ENCODE assay signal across 20 cellular contexts in the genomic region with DNA sequence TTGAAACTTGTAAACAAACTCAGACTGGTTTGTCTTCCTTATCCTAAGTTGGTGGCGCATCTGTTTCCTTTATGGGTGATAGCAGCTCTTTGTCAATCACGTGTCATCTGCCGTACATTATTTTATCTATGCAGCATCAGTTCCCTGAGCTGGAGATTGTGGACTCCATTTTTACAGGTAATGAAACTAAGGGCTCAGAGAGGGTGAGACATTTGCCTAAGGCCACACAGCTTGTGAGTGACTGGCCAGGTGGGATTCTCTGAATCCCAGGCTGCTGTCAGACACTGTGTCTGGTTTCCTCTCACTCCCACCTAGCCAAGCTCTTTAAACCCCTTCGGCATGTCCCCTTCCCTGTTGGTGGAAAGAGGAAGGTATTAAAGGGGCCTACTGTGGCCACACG. TPM values are rescaled to one million over a fixed set of nuclear protein-coding genes. Genes with fewer than 3 reads are reported as not detected.
DNase-seq lines count a peak whose midpoint lies in the region; ATAC-seq, FAIRE-seq and TF ChIP-seq lines count a peak whose summit lies in the region.
"Had no signal": no experiment of that assay in that cellular context is flagged by ENCODE, and none has a peak within 500 bp of the region (broad histone marks: within the 10 kb centered on the region; RNA-seq: fewer than 3 reads in every experiment).

No MANE protein-coding gene starts in this region.

- dilution Hi-C loops in endothelial cell of umbilical vein (cut with MboI; ENCODE audit: extremely low pct_ligation_motif_present, low sequenced_read_pairs): no loop called here

- peaks cover 0 to 7% (median 0%) of the 10 kb centered on the region in 11 experiments; a peak in 1 of 22 replicates for H3K9me3 ChIP-seq in BLaER1 treated with 17β-estradiol and CSF1 and Interleukin-3, amounts not matched to agents 10 nM and 100 nM (replicated peaks in 1 of 11)
- no peaks in the 10 kb centered on the region for H3K9me3 ChIP-seq in DOHH2 (ENCODE audit: control insufficient read depth, insufficient read depth, low read length)
- no peaks in the 10 kb centered on the region for H3K9me3 ChIP-seq in endothelial cell of umbilical vein (replicated peaks; ENCODE audit: control insufficient read depth, insufficient read depth, low read length)

- H3F3A ChIP-seq in DOHH2 (ENCODE audit: control insufficient read depth, insufficient read depth): peaks cover 22% of the 10 kb centered on the region

- H3K9ac ChIP-seq in BLaER1 treated with 17β-estradiol and CSF1 and Interleukin-3, amounts not matched to agents 10 nM and 100 nM: no peak overlapping the region
- no peak overlapping the region for H3K9ac ChIP-seq in endothelial cell of umbilical vein (replicated peaks; ENCODE audit: extremely low read depth, insufficient read depth, low read length)

- no peak overlapping the region for H3K4me3 ChIP-seq in BLaER1 treated with 17β-estradiol and CSF1 and Interleukin-3, amounts not matched to agents 10 nM and 100 nM
- H3K4me3 ChIP-seq in DOHH2 (ENCODE audit: low read length) (peak overlapping the region; percentile 24; the same call in 1 of the 2 replicates), endothelial cell of umbilical vein (replicated peaks in 1 of 3; ENCODE audit: insufficient read depth in 1 of 3, low read depth in 1 of 3, low read length in 3 of 3) (no peak overlapping the region)
- H3K4me3 ChIP-seq: SJSA1 had no signal

- DNase-seq in endothelial cell of umbilical vein (ENCODE audit: low read depth, low spot score) (no peak), NCI-H1436 (lab: John Stamatoyannopoulos, UW) (no peak), NCI-H1105 (lab: John Stamatoyannopoulos, UW) (no peak)
- no peak for DNase-seq in stimulated activated naive B cell treated with anti-CD40 and anti-IgM and Interleukin-4, amounts not matched to agents 10 μg/mL and 1 μg/mL and 100 μg/mL, for 72 hours
- DNase-seq: ACHN, COR-L47, DMS79, H7, IMR-90, Karpas-422, NCI-H1417, NCI-H187, NCI-H446, NCI-H526 treated with DMSO at 0.1 percent for 48 hours had no signal

- H3K4me2 ChIP-seq in BLaER1 treated with 17β-estradiol and CSF1 and Interleukin-3, amounts not matched to agents 10 nM and 100 nM: peak overlapping the region; percentile 0 to 79 (median 35); a peak in 18 of 22 replicates
- H3K4me2 ChIP-seq in DOHH2 (ENCODE audit: low read length) (peak overlapping the region; percentile 48), endothelial cell of umbilical vein (ENCODE audit: insufficient read depth, low read length) (no peak overlapping the region)

- H3K36me3 ChIP-seq in BLaER1 treated with 17β-estradiol and CSF1 and Interleukin-3, amounts not matched to agents 10 nM and 100 nM: peaks cover 0 to 10% (median 7%) of the 10 kb centered on the region in 11 experiments; a peak in 5 of 22 replicates
- H3K36me3 ChIP-seq in DOHH2 (ENCODE audit: control insufficient read depth, low read length): peaks cover 49% of the 10 kb centered on the region
- H3K36me3 ChIP-seq in endothelial cell of umbilical vein (ENCODE audit: control insufficient read depth in 2 of 2, extremely low read depth in 1 of 2, insufficient read depth in 2 of 2, low read length in 2 of 2): peaks cover 10 to 11% of the 10 kb centered on the region in 2 experiments

- H3K27me3 ChIP-seq in BLaER1 treated with 17β-estradiol and CSF1 and Interleukin-3, amounts not matched to agents 10 nM and 100 nM: peaks cover 0 to 11% (median 0%) of the 10 kb centered on the region in 11 experiments; a peak in 2 of 22 replicates
- no peaks in the 10 kb centered on the region for H3K27me3 ChIP-seq in DOHH2 (ENCODE audit: control insufficient read depth, low read length)
- no peaks in the 10 kb centered on the region for H3K27me3 ChIP-seq in endothelial cell of umbilical vein (ENCODE audit: control insufficient read depth in 2 of 2, insufficient read depth in 2 of 2, low read length in 2 of 2)
- H3K27me3 ChIP-seq: SJSA1 had no signal

- H2AFZ ChIP-seq in endothelial cell of umbilical vein (ENCODE audit: low read depth, low read length): no peak overlapping the region

- no peaks in the 10 kb centered on the region; a peak in 1 of 22 replicates for H4K20me1 ChIP-seq in BLaER1 treated with 17β-estradiol and CSF1 and Interleukin-3, amounts not matched to agents 10 nM and 100 nM
- H4K20me1 ChIP-seq in DOHH2 (ENCODE audit: control insufficient read depth, insufficient read depth, low read depth, low read length): 0 out of 2 replicates have a peak, but pooled peaks cover under 1% of the 10 kb centered on the region
- H4K20me1 ChIP-seq in endothelial cell of umbilical vein (replicated peaks; ENCODE audit: control insufficient read depth, extremely low read depth, insufficient read depth, low read length): no peaks in the 10 kb centered on the region

- no peak overlapping the region for H3K4me3 Mint-ChIP-seq in stimulated activated naive B cell treated with anti-CD40 and anti-IgM and Interleukin-4, amounts not matched to agents 10 μg/mL and 1 μg/mL and 100 μg/mL, for 72 hours
- H3K4me3 Mint-ChIP-seq: CD14-positive monocyte had no signal

- TF ChIP-seq POLR2A in endothelial cell of umbilical vein (IDR thresholded peaks at IDR 0.05; ENCODE audit: low read depth, low read length): no peak

- no peak for ATAC-seq in stimulated activated naive B cell treated with anti-CD40 and anti-IgM and Interleukin-4, amounts not matched to agents 10 μg/mL and 1 μg/mL and 100 μg/mL, for 72 hours (replicated peaks)
- no peak for ATAC-seq in HG02571 (IDR thresholded peaks at IDR 0.05; ENCODE audit: unreplicated experiment)
- ATAC-seq: Right ventricle myocardium inferior had no signal

- peak; percentile 63 for FAIRE-seq in endothelial cell of umbilical vein (lab: Jason Lieb, UNC)

- H3K4me1 ChIP-seq in BLaER1 treated with 17β-estradiol and CSF1 and Interleukin-3, amounts not matched to agents 10 nM and 100 nM: peaks cover 72 to 93% (median 83%) of the 10 kb centered on the region in 10 experiments
- H3K4me1 ChIP-seq in DOHH2 (ENCODE audit: control insufficient read depth, low read length) (peaks cover 93% of the 10 kb centered on the region), endothelial cell of umbilical vein (ENCODE audit: control insufficient read depth, extremely low read depth, insufficient read depth, low read length) (peaks cover 15% of the 10 kb centered on the region)
- H3K4me1 ChIP-seq: SJSA1 had no signal

- H3K9me1 ChIP-seq in endothelial cell of umbilical vein (replicated peaks; ENCODE audit: control insufficient read depth, extremely low read depth, insufficient read depth, low read length): no peaks in the 10 kb centered on the region

- H3K9me2 ChIP-seq in DOHH2 (replicated peaks; ENCODE audit: control insufficient read depth, low read length): no peaks in the 10 kb centered on the region

- peaks cover 29 to 44% of the 10 kb centered on the region in 2 donors for H3K36me3 Mint-ChIP-seq in stimulated activated naive B cell treated with anti-CD40 and anti-IgM and Interleukin-4, amounts not matched to agents 10 μg/mL and 1 μg/mL and 100 μg/mL, for 72 hours

- H3K27me3 Mint-ChIP-seq in stimulated activated naive B cell treated with anti-CD40 and anti-IgM and Interleukin-4, amounts not matched to agents 10 μg/mL and 1 μg/mL and 100 μg/mL, for 72 hours: no peaks in the 10 kb centered on the region

- H3K27ac Mint-ChIP-seq in stimulated activated naive B cell treated with anti-CD40 and anti-IgM and Interleukin-4, amounts not matched to agents 10 μg/mL and 1 μg/mL and 100 μg/mL, for 72 hours: peak overlapping the region; percentile 62
- H3K27ac Mint-ChIP-seq: CD14-positive monocyte had no signal

- H3K9me3 Mint-ChIP-seq in stimulated activated naive B cell treated with anti-CD40 and anti-IgM and Interleukin-4, amounts not matched to agents 10 μg/mL and 1 μg/mL and 100 μg/mL, for 72 hours: no peaks in the 10 kb centered on the region

- no TSS peak for BruUV-seq in endothelial cell of umbilical vein (replicated peaks; lab: Mats Ljungman, UMichigan)

- CTCF ChIA-PET in endothelial cell of umbilical vein (lab: Charles Lee): no interaction called here

- intact Hi-C loops in endothelial cell of umbilical vein (cut with micrococcal nuclease): no loop called here

- peaks cover 19% of the 10 kb centered on the region for H3K79me2 ChIP-seq in DOHH2 (ENCODE audit: control insufficient read depth, low read length)
- H3K79me2 ChIP-seq in endothelial cell of umbilical vein (ENCODE audit: control insufficient read depth, insufficient read depth, low read length): peaks cover 1% of the 10 kb centered on the region

- H3K27ac ChIP-seq in BLaER1 treated with 17β-estradiol and CSF1 and Interleukin-3, amounts not matched to agents 10 nM and 100 nM: no peak overlapping the region; a peak in 1 of 22 replicates
- H3K27ac ChIP-seq in DOHH2 (ENCODE audit: low read depth, low read length) (peak overlapping the region; percentile 100), endothelial cell of umbilical vein (ENCODE audit: insufficient read depth, low read depth, low read length) (no peak overlapping the region)
- H3K27ac ChIP-seq: SJSA1 had no signal

- POLR2A ChIA-PET in endothelial cell of umbilical vein (lab: Charles Lee): no interaction called here

- TF ChIP-seq CTCF in DOHH2 (IDR thresholded peaks at IDR 0.05; ENCODE audit: low read depth, low read length, poor library complexity, severe bottlenecking) (no peak), endothelial cell of umbilical vein (IDR thresholded peaks at IDR 0.05; ENCODE audit: extremely low read depth in 1 of 2, insufficient read depth in 1 of 2, low read depth in 1 of 2, low read length in 2 of 2) (no peak)

- peaks cover 37 to 65% of the 10 kb centered on the region in 2 donors for H3K4me1 Mint-ChIP-seq in stimulated activated naive B cell treated with anti-CD40 and anti-IgM and Interleukin-4, amounts not matched to agents 10 μg/mL and 1 μg/mL and 100 μg/mL, for 72 hours

TF ChIP-seq in endothelial cell of umbilical vein, 7 proteins besides CTCF, POLR2A, EP300 and RAD21 (continues in another document):
- TF ChIP-seq MYC (IDR thresholded peaks at IDR 0.05; ENCODE audit: low read depth, low read length) (no peak), MAX (IDR thresholded peaks at IDR 0.05; ENCODE audit: insufficient read depth, insufficient read length) (no peak), FOS (IDR thresholded peaks at IDR 0.05; ENCODE audit: borderline replicate concordance, insufficient read depth, low read length) (no peak), GATA2 (IDR thresholded peaks at IDR 0.05; ENCODE audit: insufficient read depth, insufficient read length, low read depth, low read length) (no peak)

RNA-seq across cellular contexts. Expression of gene CLCN4, which starts 41.7 kb away (rescaled TPM):
- total RNA-seq in endothelial cell of umbilical vein: 17.0 and 19.8 TPM in 2 replicates
- 7.2 and 7.6 TPM in 2 replicates for polyA plus RNA-seq in endothelial cell of umbilical vein
- 8.2 and 10.7 TPM in 2 replicates for polyA plus RNA-seq in endothelial cell of umbilical vein (2011; cell fraction: cytosol; rRNA removed)
- polyA plus RNA-seq in endothelial cell of umbilical vein (2011; cell fraction: nucleus; rRNA removed): 9.7 and 13.5 TPM in 2 replicates
- polyA plus RNA-seq in endothelial cell of umbilical vein (2012): 9.4 and 10.3 TPM in 2 replicates
- 26.1 and 30.0 TPM in 2 replicates for polyA minus RNA-seq in endothelial cell of umbilical vein
- 0.41 TPM for polyA minus RNA-seq in endothelial cell of umbilical vein (2011; cell fraction: cytosol; rRNA and poly(A)+ RNA removed)
- 8.1 and 11.1 TPM in 2 replicates for polyA minus RNA-seq in endothelial cell of umbilical vein (2011; cell fraction: nucleus; rRNA and poly(A)+ RNA removed)
